In the genomic region with DNA sequence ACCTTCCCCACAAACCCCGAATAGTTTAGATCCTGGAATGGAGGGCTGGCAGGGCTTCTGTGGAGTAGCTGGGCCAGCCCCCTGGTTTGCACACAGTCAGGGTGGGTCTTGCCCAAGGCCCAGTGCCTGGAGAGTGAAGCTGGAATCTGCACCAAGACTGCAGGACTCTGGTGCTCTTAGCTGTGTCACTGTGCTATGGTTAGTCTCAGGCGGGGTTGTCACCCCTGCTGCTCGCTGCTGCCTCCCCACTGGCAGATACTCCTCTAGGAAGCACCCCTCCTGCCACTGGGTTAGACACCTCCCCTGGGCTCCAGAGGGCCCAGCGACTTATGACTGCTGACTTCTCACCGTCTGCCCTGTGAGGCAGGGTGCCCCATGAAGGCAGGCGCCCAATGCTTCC, we compare ENCODE assay signal across 12 cellular contexts. TPM values are rescaled to one million over a fixed set of nuclear protein-coding genes. Genes with fewer than 3 reads are reported as not detected.
"Had no signal": no experiment of that assay in that cellular context is flagged by ENCODE, and none has a peak within 500 bp of the region (broad histone marks: within the 10 kb centered on the region; RNA-seq: fewer than 3 reads in every experiment).

No MANE protein-coding gene starts in this region.

RNA-seq across cellular contexts. Expression of a gene that starts 0.8 kb away (rescaled TPM):
- total RNA-seq: stomach, subcutaneous adipose tissue, temporal lobe, thoracic aorta, thyroid gland, tibial nerve, transverse colon, upper lobe of left lung, ureter, urinary bladder, uterus, vagina had no signal
- polyA plus RNA-seq: stomach, urinary bladder had no signal
